ENCODE assay signal across 20 cellular contexts in the genomic region with DNA sequence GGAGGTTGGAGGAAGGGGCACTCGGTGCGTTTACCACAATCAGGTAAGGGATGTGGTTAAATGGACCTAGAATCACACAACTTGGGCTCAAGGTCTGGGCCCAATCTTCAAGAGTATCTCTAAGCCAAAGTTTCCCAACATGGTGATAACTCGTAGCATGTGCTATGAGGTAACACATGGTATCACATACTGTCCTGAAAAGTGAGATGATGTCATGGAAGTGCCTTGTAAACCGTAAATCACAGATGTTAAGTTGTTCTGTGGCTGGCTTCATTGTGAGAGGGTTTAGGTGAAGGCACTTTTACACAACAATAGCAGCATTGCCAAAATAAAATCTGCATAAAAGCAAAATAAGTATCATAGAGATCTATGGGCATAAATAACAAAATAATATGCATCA.
"Had no signal": no experiment of that assay in that cellular context is flagged by ENCODE, and none has a peak within 500 bp of the region (broad histone marks: within the 10 kb centered on the region; RNA-seq: fewer than 3 reads in every experiment).

No MANE protein-coding gene starts in this region.

- H3K9me3 ChIP-seq: esophagus muscularis mucosa, gastrocnemius medialis, heart right ventricle, left lung, lower lobe of right lung, mucosa of descending colon had no signal

- H3K27ac ChIP-seq: coronary artery, dorsolateral prefrontal cortex, esophagus muscularis mucosa, gastrocnemius medialis, heart right ventricle, left lung, lower lobe of right lung had no signal

- H3K27me3 ChIP-seq: esophagus muscularis mucosa, gastrocnemius medialis had no signal

- H3K27ac Mint-ChIP-seq: mesothelial cell of epicardium had no signal

- H3K4me3 ChIP-seq: coronary artery, dorsolateral prefrontal cortex, esophagus muscularis mucosa, gastrocnemius medialis, heart right ventricle, left lung, lower lobe of right lung, mucosa of descending colon had no signal

- H3K4me1 ChIP-seq: esophagus muscularis mucosa, gastrocnemius medialis, heart right ventricle, left lung, lower lobe of right lung had no signal

- ATAC-seq: gastrocnemius medialis, heart right ventricle, left cardiac atrium, left lung, left ventricle myocardium superior, lower lobe of right lung, mucosa of descending colon had no signal

- H3K9me3 Mint-ChIP-seq: mesothelial cell of epicardium had no signal

- H3K36me3 ChIP-seq: esophagus muscularis mucosa, gastrocnemius medialis, heart right ventricle, left lung, lower lobe of right lung had no signal

- H3K36me3 Mint-ChIP-seq: mesothelial cell of epicardium had no signal

- DNase-seq: dermis blood vessel endothelial cell; dorsolateral prefrontal cortex; effector CD4-positive, alpha-beta T cell; effector memory CD4-positive, alpha-beta T cell; foreskin fibroblast; foreskin melanocyte; gastrocnemius medialis; glutamatergic neuron; head of caudate nucleus; heart right ventricle; hippocampal formation; left cardiac atrium; left lung; left ventricle myocardium superior; lower lobe of right lung; mesenchymal stem cell; mucosa of descending colon had no signal
